In the genomic region with DNA sequence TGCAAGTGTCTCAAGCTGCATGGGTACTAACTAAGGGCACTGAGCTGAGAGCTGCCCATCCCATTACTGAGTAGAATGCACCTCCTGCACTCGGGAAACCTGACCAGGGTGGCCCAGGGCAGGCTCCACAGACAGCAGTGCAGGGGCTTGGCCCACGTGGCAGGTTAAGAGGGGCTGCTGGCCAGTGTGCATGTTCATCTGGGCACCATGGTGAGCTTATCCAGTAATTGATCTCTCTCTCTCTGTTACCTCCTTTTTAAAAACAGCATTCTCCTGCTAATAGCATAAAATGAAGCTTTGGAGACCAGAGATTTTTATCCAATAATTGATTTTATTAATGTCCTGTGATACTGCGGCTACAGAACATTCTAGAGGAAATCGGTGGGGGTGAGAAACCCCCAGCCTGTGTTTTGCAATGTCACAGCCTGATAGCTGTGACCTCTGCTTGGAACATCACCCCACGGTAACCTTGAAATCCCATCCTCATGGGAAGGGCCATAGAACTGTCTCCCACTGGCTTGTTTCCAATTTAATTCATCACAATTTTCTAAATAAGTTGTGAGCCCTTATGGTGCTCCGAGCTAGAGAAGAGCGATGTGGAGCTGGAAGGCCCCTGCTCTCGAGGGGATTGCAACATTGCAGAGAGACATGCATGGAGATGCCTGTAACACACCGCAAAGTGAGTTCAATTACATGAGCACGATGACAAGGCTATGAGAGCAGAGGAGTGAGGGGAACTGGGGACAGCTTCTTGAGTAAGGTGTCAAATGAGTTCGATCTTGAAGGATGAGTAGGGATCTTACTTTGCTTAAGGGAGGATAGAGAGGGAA, we compare ENCODE assay signal across 30 cellular contexts.
"Had no signal": no experiment of that assay in that cellular context is flagged by ENCODE, and none has a peak within 500 bp of the region (broad histone marks: within the 10 kb centered on the region; RNA-seq: fewer than 3 reads in every experiment).

No MANE protein-coding gene starts in this region.

- H3K4me3 ChIP-seq: coronary artery, esophagus squamous epithelium, lung, ovary, right atrium auricular region, smooth muscle cell, suprapubic skin, transverse colon, upper lobe of right lung, uterus had no signal

- H3K27ac ChIP-seq: coronary artery, esophagus squamous epithelium, ovary, right atrium auricular region, suprapubic skin, transverse colon, upper lobe of right lung, uterus had no signal

- H3K4me1 ChIP-seq: esophagus squamous epithelium, right atrium auricular region, suprapubic skin, transverse colon, upper lobe of right lung, uterus had no signal

- H3K4me2 ChIP-seq: smooth muscle cell had no signal

- H3K4me1 Mint-ChIP-seq: immature natural killer cell; memory B cell; natural killer cell; stimulated activated naive CD8-positive, alpha-beta T cell treated with anti-CD3 and anti-CD28 coated beads, Interleukin-15, amount 100 ng/mL, for 72 hours had no signal

- H3K9me3 Mint-ChIP-seq: effector memory CD8-positive, alpha-beta T cell; memory B cell; natural killer cell; stimulated activated naive CD8-positive, alpha-beta T cell treated with anti-CD3 and anti-CD28 coated beads, Interleukin-15, amount 100 ng/mL, for 72 hours had no signal

- H3K27ac Mint-ChIP-seq: effector memory CD8-positive, alpha-beta T cell; immature natural killer cell; memory B cell; natural killer cell; progenitor cell of endocrine pancreas; stimulated activated naive CD8-positive, alpha-beta T cell treated with anti-CD3 and anti-CD28 coated beads, Interleukin-15, amount 100 ng/mL, for 72 hours had no signal

- H3K9me3 ChIP-seq: esophagus squamous epithelium, ovary, right atrium auricular region, suprapubic skin, transverse colon, upper lobe of right lung, uterus had no signal

- H3K27me3 Mint-ChIP-seq: memory B cell; stimulated activated naive CD8-positive, alpha-beta T cell treated with anti-CD3 and anti-CD28 coated beads, Interleukin-15, amount 100 ng/mL, for 72 hours had no signal

- H3K36me3 ChIP-seq: esophagus squamous epithelium, ovary, right atrium auricular region, suprapubic skin, transverse colon, upper lobe of right lung, uterus had no signal

- ATAC-seq: effector memory CD8-positive, alpha-beta T cell; left colon; natural killer cell; sciatic nerve; upper lobe of right lung had no signal

- DNase-seq: effector memory CD8-positive, alpha-beta T cell; erythroblast; esophagus squamous epithelium; foreskin melanocyte; glutamatergic neuron; hypothalamus; immature natural killer cell; islet precursor cell; kidney glomerular epithelial cell; left colon; natural killer cell; occipital lobe; ovary; stimulated activated CD4-positive, alpha-beta T cell treated with anti-CD3 and anti-CD28 coated beads, Interleukin-12 subunit alpha, Interleukin-12 subunit beta, amount 100 ng/mL, for 4 hours; stimulated activated CD4-positive, alpha-beta T cell treated with anti-CD3 and anti-CD28 coated beads, Interleukin-1b, Interleukin-23, amount 100 ng/mL, for 48 hours; stimulated activated CD4-positive, alpha-beta T cell treated with anti-CD3 and anti-CD28 coated beads, Interleukin-4, amount 100 ng/mL, for 1 hour; stimulated activated CD8-positive, alpha-beta memory T cell treated with anti-CD3 and anti-CD28 coated beads, Interleukin-4, amount 100 ng/mL, for 48 hours; stimulated activated naive CD4-positive, alpha-beta T cell; stimulated activated naive CD8-positive, alpha-beta T cell treated with anti-CD3 and anti-CD28 coated beads, Interleukin-15, amount 100 ng/mL, for 72 hours; transverse colon; upper lobe of right lung; uterus had no signal

- H3K27me3 ChIP-seq: esophagus squamous epithelium, ovary, right atrium auricular region, suprapubic skin, transverse colon, upper lobe of right lung, uterus had no signal

- H3K36me3 Mint-ChIP-seq: immature natural killer cell, memory B cell, natural killer cell had no signal

- H3K4me3 Mint-ChIP-seq: effector memory CD8-positive, alpha-beta T cell; immature natural killer cell; memory B cell; natural killer cell; stimulated activated naive CD8-positive, alpha-beta T cell treated with anti-CD3 and anti-CD28 coated beads, Interleukin-15, amount 100 ng/mL, for 72 hours had no signal
